Comparison of ENCODE assay signal across 8 cellular contexts in genomic region chr1:54886724-54887664, GRCh38. TPM values are rescaled to one million over a fixed set of nuclear protein-coding genes. Genes with fewer than 3 reads are reported as not detected.
DNase-seq lines count a peak whose midpoint lies in the region; ATAC-seq and TF ChIP-seq lines count a peak whose summit lies in the region.

TSS of gene DHCR24 (minus strand) at chr1:54887195. CDS start at chr1:54887119, 76 bp downstream.

- no peaks in the 10 kb centered on the region for H3K36me3 ChIP-seq in GM23248 (ENCODE audit: low read depth)
- peaks cover 35% of the 10 kb centered on the region for H3K36me3 ChIP-seq in Karpas-422 (ENCODE audit: insufficient read depth, low read length)
- H3K36me3 ChIP-seq in SJSA1, result peaks cover 9% of the 10 kb centered on the region
- H3K36me3 ChIP-seq in gastroesophageal sphincter, result no peaks in the 10 kb centered on the region
- no peaks in the 10 kb centered on the region for H3K36me3 ChIP-seq in neutrophil

- in situ Hi-C loops in GM23248 (cut with MboI), result no loop called here

- H3K9me2 ChIP-seq in GM23248 (ENCODE audit: insufficient read depth), result no peaks in the 10 kb centered on the region
- no peaks in the 10 kb centered on the region for H3K9me2 ChIP-seq in Karpas-422 (replicated peaks; ENCODE audit: insufficient read depth, low read length)

- peaks cover 17% of the 10 kb centered on the region; the same call in 1 of the 2 replicates for H3F3A ChIP-seq in GM23248 (ENCODE audit: insufficient read depth)

- no peaks in the 10 kb centered on the region for H3K9me3 Mint-ChIP-seq in activated naive CD4-positive, alpha-beta T cell treated with anti-CD3 and anti-CD28 coated beads for 36 hours

- H3K9me3 ChIP-seq in GM23248 (ENCODE audit: low read depth) (no peaks in the 10 kb centered on the region), Karpas-422 (ENCODE audit: low read length) (no peaks in the 10 kb centered on the region), SJSA1 (replicated peaks) (no peaks in the 10 kb centered on the region), gastroesophageal sphincter (no peaks in the 10 kb centered on the region), neutrophil (no peaks in the 10 kb centered on the region)

- DNase-seq in ELR (ENCODE audit: low read depth) (peak; percentile 85), GM23248 (peak; percentile 92), Karpas-422 (peak; percentile 93), SJSA1 (ENCODE audit: low read depth in 1 of 2, low spot score in 2 of 2) (peak; percentile 80 to 81), superior temporal gyrus (ENCODE audit: extremely low spot score) (peak; percentile 95)
- peak; percentile 75 for DNase-seq in activated naive CD4-positive, alpha-beta T cell treated with anti-CD3 and anti-CD28 coated beads for 36 hours

- H3K27me3 Mint-ChIP-seq in activated naive CD4-positive, alpha-beta T cell treated with anti-CD3 and anti-CD28 coated beads for 36 hours (ENCODE audit: low read depth), result peaks cover 11% of the 10 kb centered on the region

- H3K79me2 ChIP-seq in GM23248 (ENCODE audit: insufficient read depth) (peaks cover 16% of the 10 kb centered on the region; the same call in 1 of the 2 replicates), Karpas-422 (ENCODE audit: low read length) (peaks cover 50% of the 10 kb centered on the region)

- H3K27me3 ChIP-seq in GM23248 (replicated peaks; ENCODE audit: insufficient read depth), result no peaks in the 10 kb centered on the region
- H3K27me3 ChIP-seq in Karpas-422 (ENCODE audit: low read length), result no peaks in the 10 kb centered on the region
- H3K27me3 ChIP-seq in SJSA1 (replicated peaks), result no peaks in the 10 kb centered on the region
- H3K27me3 ChIP-seq in gastroesophageal sphincter, result peaks cover 4% of the 10 kb centered on the region
- peaks cover 70% of the 10 kb centered on the region for H3K27me3 ChIP-seq in neutrophil

- TF ChIP-seq CTCF in gastroesophageal sphincter (IDR thresholded peaks at IDR 0.05) (peak in 1 of 4 experiments; percentile 13), neutrophil (IDR thresholded peaks at IDR 0.05) (no peak)

- no peak for TF ChIP-seq EP300 in gastroesophageal sphincter (IDR thresholded peaks at IDR 0.05)

- CTCF ChIA-PET in activated naive CD4-positive, alpha-beta T cell treated with anti-CD3 and anti-CD28 coated beads for 36 hours (lab: Charles Lee), result interaction anchor here (0.6 to 1.7 kb wide), 5 partner anchors 12 to 333 kb away, joined by 3 to 8 read pairs (median 3); partner anchors contain the start of gene TTC22

- intact Hi-C loops in activated naive CD4-positive, alpha-beta T cell treated with anti-CD3 and anti-CD28 coated beads for 36 hours (cut with micrococcal nuclease), result loop anchor here (1.0 to 5.0 kb wide), 4 partner anchors 85 to 834 kb away; partner anchors contain the start of genes PARS2, TCEANC2, TMEM59 and TTC22

- peak within 1 kb of the TSS; percentile 75 for H3K4me3 ChIP-seq in GM23248
- H3K4me3 ChIP-seq in Karpas-422 (ENCODE audit: low read length), result peak within 1 kb of the TSS; percentile 99
- peak within 1 kb of the TSS; percentile 69 for H3K4me3 ChIP-seq in SJSA1
- H3K4me3 ChIP-seq in gastroesophageal sphincter, result peak within 1 kb of the TSS; percentile 65 to 68
- H3K4me3 ChIP-seq in neutrophil (ENCODE audit: low read depth in 1 of 2, low read length in 1 of 2), result peak within 1 kb of the TSS; percentile 56 to 58

- H3K4me1 ChIP-seq in GM23248 (ENCODE audit: insufficient read depth) (peaks cover 41% of the 10 kb centered on the region), Karpas-422 (ENCODE audit: low read length) (peaks cover 30% of the 10 kb centered on the region), SJSA1 (replicated peaks) (peaks cover 35% of the 10 kb centered on the region), gastroesophageal sphincter (peaks cover 0 to 24% (median 6%) of the 10 kb centered on the region in 3 donors), neutrophil (ENCODE audit: control insufficient read depth in 1 of 2, insufficient read depth in 1 of 2, low read depth in 1 of 2, low read length in 1 of 2) (peaks cover 15 to 23% of the 10 kb centered on the region in 2 experiments)

- H3K4me2 ChIP-seq in GM23248 (ENCODE audit: unreplicated experiment) (peak within 1 kb of the TSS; percentile 88), Karpas-422 (ENCODE audit: low read depth, low read length, poor library complexity, severe bottlenecking) (peak within 1 kb of the TSS; percentile 81)

- H4K20me1 ChIP-seq in GM23248 (ENCODE audit: insufficient read depth) (no peaks in the 10 kb centered on the region), Karpas-422 (ENCODE audit: insufficient read depth, low read depth, low read length) (no peaks in the 10 kb centered on the region)

- H3K9ac ChIP-seq in GM23248 (peak within 1 kb of the TSS; percentile 57), Karpas-422 (ENCODE audit: low read length) (peak within 1 kb of the TSS; percentile 98)

- peak; percentile 95 for ATAC-seq in gastroesophageal sphincter

- peak within 1 kb of the TSS; percentile 93 for H3K4me3 Mint-ChIP-seq in activated naive CD4-positive, alpha-beta T cell treated with anti-CD3 and anti-CD28 coated beads for 36 hours

- H3K36me3 Mint-ChIP-seq in activated naive CD4-positive, alpha-beta T cell treated with anti-CD3 and anti-CD28 coated beads for 36 hours (ENCODE audit: low read depth), result peaks cover 21% of the 10 kb centered on the region

- no peak within 1 kb of the TSS for H3K27ac ChIP-seq in GM23248
- H3K27ac ChIP-seq in Karpas-422 (ENCODE audit: low read length), result peak within 1 kb of the TSS; percentile 69
- peak within 1 kb of the TSS; percentile 16; the same call in 1 of the 2 replicates for H3K27ac ChIP-seq in SJSA1
- H3K27ac ChIP-seq in gastroesophageal sphincter, result peak within 1 kb of the TSS in 2 of 4 donors; percentile 57 to 61
- H3K27ac ChIP-seq in neutrophil, result no peak within 1 kb of the TSS

- H2AFZ ChIP-seq in GM23248 (peak within 1 kb of the TSS; percentile 89), Karpas-422 (ENCODE audit: low read length) (peak within 1 kb of the TSS; percentile 88)

- H3K27ac Mint-ChIP-seq in activated naive CD4-positive, alpha-beta T cell treated with anti-CD3 and anti-CD28 coated beads for 36 hours, result peak within 1 kb of the TSS; percentile 80

- TF ChIP-seq POLR2A in gastroesophageal sphincter (IDR thresholded peaks at IDR 0.05), result no peak

- 1 to 2% methylated on average over 78 to 85 of the region's 109 CpGs for WGBS in GM23248 (ENCODE audit: low coverage in 1 of 2, low lambda C conversion rate in 2 of 2, missing lambda C conversion rate in 2 of 2), 2 experiments
- no CpG with 5 or more reads among the region's 109 CpGs for WGBS in gastroesophageal sphincter (ENCODE audit: low coverage in 1 of 2), 2 donors

- H3K4me1 Mint-ChIP-seq in activated naive CD4-positive, alpha-beta T cell treated with anti-CD3 and anti-CD28 coated beads for 36 hours (ENCODE audit: low read depth), result peaks cover 31% of the 10 kb centered on the region

RNA-seq across cellular contexts. Expression of gene DHCR24, which starts in this region (rescaled TPM):
- 40.7 and 63.4 TPM in 2 replicates for total RNA-seq in GM23248 (2014; rRNA removed; shearing (Covaris generic))
- polyA plus RNA-seq in GM23248 (2016; fragmentation: Nextera tagmentation; extraction: Ambion mirVana), result 42.5 and 44.1 TPM in 2 replicates
- 115 and 122 TPM in 2 replicates for total RNA-seq in Karpas-422 (2014; rRNA removed; shearing (Covaris generic); ENCODE audit: low replicate concordance)
- 42.9 and 65.8 TPM in 2 replicates for total RNA-seq in SJSA1 (2014; rRNA removed; shearing (Covaris generic))
- total RNA-seq in activated naive CD4-positive, alpha-beta T cell treated with anti-CD3 and anti-CD28 coated beads for 36 hours, result 10 to 100 TPM; 56.3 to 64.8 TPM
- total RNA-seq in gastroesophageal sphincter, result 10 to 100 TPM in 3 of 4 donors, 1 to 10 TPM in 1; 7.9 to 31.9 (median 15.9) TPM

Comparison
In these comparisons a context has a peak if more than half of its experiments do, and no peak if none do; other contexts are left out.
1. H3K27ac ChIP-seq: peak in Karpas-422 (single experiment) and SJSA1 (single experiment); none in GM23248 (single experiment) and neutrophil (single experiment).
2. Peak in every context shown above with its lines, with median percentiles within 50 percentile points of each other: DNase-seq and H3K4me3 ChIP-seq.